8 cellular contexts compared by ENCODE assay signal in the genomic region with DNA sequence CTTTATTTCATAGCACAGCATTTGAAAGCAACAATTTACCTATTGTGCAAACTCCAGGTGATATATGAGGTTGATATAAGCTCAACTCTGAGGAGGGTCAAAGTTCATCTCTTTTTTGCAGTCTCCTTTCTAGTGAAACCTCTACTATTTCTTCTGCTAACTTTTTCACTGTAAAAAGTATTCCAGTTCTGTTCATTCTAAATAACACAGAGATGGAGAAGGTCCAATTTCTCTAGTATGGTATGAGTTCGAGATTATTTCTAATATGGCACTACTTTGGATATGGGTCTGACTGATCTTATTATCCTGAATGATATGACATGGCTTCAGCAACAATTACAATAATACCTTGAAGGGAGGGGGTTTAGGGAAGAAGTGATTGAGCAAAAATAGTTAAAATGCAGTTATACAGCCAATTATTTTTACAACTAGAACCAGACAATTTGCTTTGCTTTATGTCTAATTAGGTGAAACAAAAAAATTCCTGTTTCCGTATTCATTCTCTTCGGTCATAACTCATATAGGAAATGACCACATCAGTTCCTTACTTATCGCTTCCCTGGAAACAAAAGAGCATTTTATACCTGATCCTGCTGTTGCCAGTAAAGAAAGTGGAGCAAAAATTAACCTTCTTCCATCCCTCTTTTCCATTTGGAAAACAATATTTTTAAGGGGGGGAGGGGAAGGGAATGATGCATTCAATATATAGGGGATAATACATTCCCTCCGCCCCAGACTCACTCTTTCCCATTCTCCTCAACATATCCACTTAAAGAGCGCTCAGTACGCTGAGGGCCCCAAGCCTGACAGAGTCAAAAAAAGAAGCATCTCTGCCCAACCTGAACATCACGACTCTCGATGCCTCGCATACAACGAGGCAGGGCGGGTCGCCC. TPM values are rescaled to one million over a fixed set of nuclear protein-coding genes. Genes with fewer than 3 reads are reported as not detected.
DNase-seq lines count a peak whose midpoint lies in the region; ATAC-seq, FAIRE-seq and TF ChIP-seq lines count a peak whose summit lies in the region.

No MANE protein-coding gene starts in this region.

- H3K4me3 Mint-ChIP-seq in activated naive CD8-positive, alpha-beta T cell treated with anti-CD3 and anti-CD28 coated beads, Interleukin-2, amount 50 U/mL, for 24 hours: peak overlapping the region; percentile 51

- peak; percentile 35 for DNase-seq in COLO829 (ENCODE audit: low spot score)
- DNase-seq in activated naive CD8-positive, alpha-beta T cell treated with anti-CD3 and anti-CD28 coated beads, Interleukin-2, amount 50 U/mL, for 24 hours: no peak
- no peak for DNase-seq in HepG2 (ENCODE audit: low spot score)
- DNase-seq in NCI-H345 (lab: John Stamatoyannopoulos, UW): no peak
- DNase-seq in activated CD8-positive, alpha-beta memory T cell treated with anti-CD3 and anti-CD28 coated beads, Interleukin-2, amount 50 U/mL, for 4 hours: no peak
- no peak for DNase-seq in HuH-7.5 (ENCODE audit: low spot score)

- intact Hi-C loops in HepG2 (cut with micrococcal nuclease; ENCODE audit: unreplicated experiment): loop anchor here (1.0 to 10.0 kb wide), 4 partner anchors 43 to 381 kb away; partner anchors contain the start of gene ELMOD2

- H3K36me3 Mint-ChIP-seq in activated naive CD8-positive, alpha-beta T cell treated with anti-CD3 and anti-CD28 coated beads, Interleukin-2, amount 50 U/mL, for 24 hours (ENCODE audit: low read depth): no peaks in the 10 kb centered on the region

- TF ChIP-seq RAD21 in HepG2 (CRISPR knock-in tag; IDR thresholded peaks at IDR 0.05): no peak

- H3K27ac Mint-ChIP-seq in activated naive CD8-positive, alpha-beta T cell treated with anti-CD3 and anti-CD28 coated beads, Interleukin-2, amount 50 U/mL, for 24 hours: peak overlapping the region; percentile 23

- H3K4me1 Mint-ChIP-seq in activated naive CD8-positive, alpha-beta T cell treated with anti-CD3 and anti-CD28 coated beads, Interleukin-2, amount 50 U/mL, for 24 hours: peaks cover 12% of the 10 kb centered on the region

- in situ Hi-C loops in HepG2 (cut with HindIII; ENCODE audit: extremely low pct_ligation_motif_present, low pct_unique_long_range_greater_than_20kb): loop anchor here (10.0 kb wide), 1 partner anchor 110 kb away; no protein-coding TSS in a partner anchor

- no peaks in the 10 kb centered on the region for H3K9me3 ChIP-seq in HepG2 (ENCODE audit: low read length)

- H3K9ac ChIP-seq in HepG2 (ENCODE audit: insufficient read depth, low read depth, low read length): peak overlapping the region; percentile 86

- POLR2A ChIA-PET in HepG2 (lab: Yijun Ruan, JAX): no interaction called here

- CTCF ChIA-PET in HepG2 (lab: Yijun Ruan, JAX; ENCODE audit: low intra/inter-chr PET ratio, low total read pairs): no interaction called here

- peak overlapping the region; percentile 80 for H3K4me2 ChIP-seq in HepG2 (ENCODE audit: low read depth, low read length)

- H3K36me3 ChIP-seq in HepG2 (replicated peaks in 1 of 2; ENCODE audit: control insufficient read depth in 1 of 2, insufficient read depth in 2 of 2, low read length in 2 of 2) (peaks cover 0 to 3% of the 10 kb centered on the region in 2 experiments; a peak in 2 of 5 replicates), urinary bladder (ENCODE audit: insufficient read depth) (no peaks in the 10 kb centered on the region)

- H3K27ac ChIP-seq in HepG2 (ENCODE audit: extremely low read length, insufficient read depth, low read length) (peak overlapping the region; percentile 69), urinary bladder (ENCODE audit: low read depth) (peak overlapping the region; percentile 88)

- H3K4me1 ChIP-seq in HepG2 (ENCODE audit: insufficient read depth, low read length) (peaks cover 38% of the 10 kb centered on the region), urinary bladder (ENCODE audit: insufficient read depth) (no peaks in the 10 kb centered on the region)

- TSS peak; percentile 54 for BruUV-seq in HepG2 (replicated peaks; lab: Mats Ljungman, UMichigan)

- ATAC-seq in HG02870 (IDR thresholded peaks at IDR 0.05; ENCODE audit: unreplicated experiment) (peak; percentile 26), HepG2 (no peak)
- no peak for ATAC-seq in activated naive CD8-positive, alpha-beta T cell treated with anti-CD3 and anti-CD28 coated beads, Interleukin-2, amount 50 U/mL, for 24 hours

- H3K9me3 Mint-ChIP-seq in activated naive CD8-positive, alpha-beta T cell treated with anti-CD3 and anti-CD28 coated beads, Interleukin-2, amount 50 U/mL, for 24 hours: no peaks in the 10 kb centered on the region

- FAIRE-seq in HepG2 (lab: Jason Lieb, UNC): no peak

- peaks cover 48% of the 10 kb centered on the region for H3K27me3 Mint-ChIP-seq in activated naive CD8-positive, alpha-beta T cell treated with anti-CD3 and anti-CD28 coated beads, Interleukin-2, amount 50 U/mL, for 24 hours

- H3K4me3 ChIP-seq in HepG2 (replicated peaks in 1 of 3; ENCODE audit: insufficient read depth in 1 of 3, low read depth in 2 of 3, low read length in 3 of 3) (peak overlapping the region; percentile 82 to 91 (median 88)), urinary bladder (ENCODE audit: low read depth, low read length) (peak overlapping the region; percentile 78)

- no peaks in the 10 kb centered on the region for H4K20me1 ChIP-seq in HepG2 (ENCODE audit: insufficient read depth, low read length)

- no peak for TF ChIP-seq POLR2A in HepG2 (IDR thresholded peaks at IDR 0.05; ENCODE audit: insufficient read depth in 1 of 2, low read depth in 2 of 2, low read length in 2 of 2)

- H3K27me3 ChIP-seq in HepG2 (ENCODE audit: control insufficient read depth in 1 of 2, insufficient read depth in 2 of 2, low read length in 2 of 2): no peaks in the 10 kb centered on the region

- 2% methylated on average over 10 of the region's 13 CpGs for WGBS in HepG2 (ENCODE audit: low lambda C conversion rate)
- WGBS in urinary bladder: 6% methylated on average over 13 of the region's 13 CpGs

- TF ChIP-seq CTCF in HepG2 (CRISPR knock-in tag; IDR thresholded peaks at IDR 0.05): no peak

- peaks cover 53% of the 10 kb centered on the region for H3K79me2 ChIP-seq in HepG2 (ENCODE audit: insufficient read depth, low read length)

- H2AFZ ChIP-seq in HepG2 (ENCODE audit: low read length): no peak overlapping the region

- no peak for TF ChIP-seq EP300 in HepG2 (IDR thresholded peaks at IDR 0.05; ENCODE audit: low read depth in 2 of 2, low read length in 2 of 2)
- no peak for TF ChIP-seq EP300 in HepG2 (CRISPR knock-in tag; IDR thresholded peaks at IDR 0.05; ENCODE audit: borderline replicate concordance)

TF ChIP-seq in HepG2, 621 proteins besides CTCF, POLR2A, EP300 and RAD21 (continues in another document):
- TF ChIP-seq ZNF446 (CRISPR knock-in tag; IDR thresholded peaks at IDR 0.05) (no peak), SOX6 (IDR thresholded peaks at IDR 0.05) (no peak), SOX6 (CRISPR knock-in tag; IDR thresholded peaks at IDR 0.05) (no peak), HIC2 (CRISPR knock-in tag; IDR thresholded peaks at IDR 0.05; ENCODE audit: low read depth) (no peak), ZNF577 (CRISPR knock-in tag; IDR thresholded peaks at IDR 0.05; ENCODE audit: borderline replicate concordance, low read depth) (no peak), ATM (IDR thresholded peaks at IDR 0.05; ENCODE audit: borderline replicate concordance) (no peak), ZNF260 (CRISPR knock-in tag; IDR thresholded peaks at IDR 0.05; ENCODE audit: borderline replicate concordance, low read depth) (no peak), PPARG (CRISPR knock-in tag; conservative IDR thresholded peaks at IDR 0.05) (0 out of 2 replicates have a peak, but pooled peaks have one; percentile 10), HNF4G (IDR thresholded peaks at IDR 0.05; ENCODE audit: borderline replicate concordance, low read depth, low read length) (0 out of 2 replicates have a peak, but pooled peaks have one; percentile 11), HNF4G (CRISPR knock-in tag; IDR thresholded peaks at IDR 0.05; ENCODE audit: borderline replicate concordance, low read depth) (no peak)

RNA-seq across cellular contexts. Expression of gene TBC1D9, which starts 1.0 kb away (rescaled TPM):
- total RNA-seq in HepG2 (2016; rRNA removed; fragmentation: Illumina TruSeq; extraction: Trizol) (12.2 TPM in 2 replicates), urinary bladder (68.0 TPM)
- total RNA-seq in HepG2 (2016; cell fraction: cytosol; rRNA removed; fragmentation: Illumina TruSeq; extraction: Trizol; ENCODE audit: low read depth): 1.5 and 2.6 TPM in 2 replicates
- total RNA-seq in HepG2 (2016; cell fraction: insoluble cytoplasmic fraction; rRNA removed; fragmentation: Illumina TruSeq; extraction: Trizol): 10.4 and 11.6 TPM in 2 replicates
- total RNA-seq in HepG2 (2016; cell fraction: membrane; rRNA removed; fragmentation: Illumina TruSeq; extraction: Trizol): 4.6 and 4.8 TPM in 2 replicates
- 17.1 and 20.0 TPM in 2 replicates for total RNA-seq in HepG2 (2016; cell fraction: nucleus; rRNA removed; fragmentation: Illumina TruSeq; extraction: Trizol)
- polyA plus RNA-seq in HepG2 (2011; rRNA removed) (9.6 and 11.9 TPM in 2 replicates), urinary bladder (14.2 TPM)
- 7.0 and 8.0 TPM in 2 replicates for polyA plus RNA-seq in HepG2 (2011; cell fraction: cytosol; rRNA removed)
- 11.8 and 12.8 TPM in 2 replicates for polyA plus RNA-seq in HepG2 (2011; cell fraction: nucleus; rRNA removed)
- polyA plus RNA-seq in HepG2 (2012): 7.3 and 8.1 TPM in 2 replicates
- polyA plus RNA-seq in HepG2 (2016; cell fraction: cytosol; fragmentation: Illumina TruSeq; extraction: Trizol; ENCODE audit: low read depth): 0.26 and 0.42 TPM in 2 replicates
- 7.8 and 8.5 TPM in 2 replicates for polyA plus RNA-seq in HepG2 (2016; cell fraction: insoluble cytoplasmic fraction; fragmentation: Illumina TruSeq; extraction: Trizol; ENCODE audit: low read depth)
- polyA plus RNA-seq in HepG2 (2016; cell fraction: membrane; fragmentation: Illumina TruSeq; extraction: Trizol; ENCODE audit: low read depth): 1.4 and 1.7 TPM in 2 replicates
- 11.3 and 12.2 TPM in 2 replicates for polyA plus RNA-seq in HepG2 (2016; cell fraction: nucleus; fragmentation: Illumina TruSeq; extraction: Trizol; ENCODE audit: insufficient read depth, low read depth)
- 11.6 and 31.0 TPM in 2 replicates for polyA minus RNA-seq in HepG2 (2011; rRNA and poly(A)+ RNA removed; ENCODE audit: low replicate concordance)
- polyA minus RNA-seq in HepG2 (2011; cell fraction: cytosol; rRNA and poly(A)+ RNA removed): 13.0 and 13.1 TPM in 2 replicates
- 57.6 and 63.4 TPM in 2 replicates for polyA minus RNA-seq in HepG2 (2011; cell fraction: nucleus; rRNA and poly(A)+ RNA removed)
